ENCODE assay signal across 11 cellular contexts in the genomic region with DNA sequence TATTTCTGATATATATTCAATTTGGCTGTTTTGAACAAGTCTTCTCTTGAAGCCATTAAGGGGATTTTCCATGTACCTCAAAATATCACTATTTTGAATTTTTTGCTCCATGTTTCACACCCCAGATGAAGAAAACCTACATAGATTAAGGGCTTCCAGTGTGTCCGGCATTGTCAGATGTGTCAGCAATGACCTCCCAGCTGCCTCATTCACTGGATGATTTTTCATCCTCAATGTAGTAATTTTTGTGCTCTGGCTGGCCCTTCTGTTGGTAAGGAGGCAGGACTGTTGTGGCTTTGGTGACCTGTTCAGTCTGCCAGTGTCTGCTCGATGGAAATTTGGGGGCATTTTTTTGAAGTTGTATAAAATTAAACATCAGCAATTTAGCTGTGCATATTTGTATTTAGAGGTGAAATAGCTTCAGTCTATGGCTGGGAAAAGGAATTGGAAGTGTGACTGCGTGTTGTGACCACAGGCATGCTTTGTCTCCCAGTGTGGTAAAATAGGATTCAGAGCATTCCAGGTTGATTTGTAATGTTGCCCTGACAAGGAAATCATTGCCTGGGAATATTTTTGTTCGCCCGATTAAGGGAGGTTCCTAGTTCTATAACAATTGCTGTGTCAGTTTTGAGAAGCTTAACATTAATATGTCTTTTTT.
DNase-seq lines count a peak whose midpoint lies in the region; ATAC-seq and TF ChIP-seq lines count a peak whose summit lies in the region.
"Had no signal": no experiment of that assay in that cellular context is flagged by ENCODE, and none has a peak within 500 bp of the region (broad histone marks: within the 10 kb centered on the region; RNA-seq: fewer than 3 reads in every experiment).

No MANE protein-coding gene starts in this region.

- peak overlapping the region; percentile 90 for H3K27ac Mint-ChIP-seq in HFFc6

- H3K4me1 Mint-ChIP-seq in HFFc6 (ENCODE audit: low read depth) = peaks cover 24% of the 10 kb centered on the region

- peak overlapping the region; percentile 71 for H3K4me3 Mint-ChIP-seq in HFFc6

- H3K4me3 ChIP-seq in fibroblast of villous mesenchyme (ENCODE audit: low read depth, low read length) = no peak overlapping the region

- no peak for TF ChIP-seq CTCF in HFFc6 (IDR thresholded peaks at IDR 0.05)
- no peak for TF ChIP-seq CTCF in fibroblast of villous mesenchyme (IDR thresholded peaks at IDR 0.05; ENCODE audit: insufficient read depth, low read depth, low read length)

- H3K36me3 Mint-ChIP-seq in HFFc6 (ENCODE audit: low read depth) = peaks cover 18% of the 10 kb centered on the region

- H3K9me3 Mint-ChIP-seq in HFFc6 = peaks cover 4% of the 10 kb centered on the region; the same call in 1 of the 2 replicates

- DNase-seq in HFFc6 (peak; percentile 94), amniotic stem cell (lab: John Stamatoyannopoulos, UW) (peak; percentile 65), fibroblast of villous mesenchyme (ENCODE audit: low read depth) (peak; percentile 91), stromal cell of bone marrow (ENCODE audit: low read depth) (peak; percentile 91), cerebellar cortex (ENCODE audit: low spot score) (no peak), NCI-H82 treated with DMSO at 0.1 percent for 48 hours (lab: John Stamatoyannopoulos, UW; ENCODE audit: unreplicated experiment) (no peak)
- no peak for DNase-seq in activated CD8-positive, alpha-beta memory T cell treated with anti-CD3 and anti-CD28 coated beads for 24 hours
- DNase-seq: activated T-cell treated with anti-CD3 and anti-CD28 coated beads, Interleukin-2, amount 50 U/mL, for 1 hour; GDM1; NCI-H524 treated with DMSO at 0.1 percent for 48 hours had no signal

- no peak for ATAC-seq in GM19452 (IDR thresholded peaks at IDR 0.05; ENCODE audit: unreplicated experiment)

- no peaks in the 10 kb centered on the region; the same call in none of the 2 replicates for H3K27me3 Mint-ChIP-seq in HFFc6 (ENCODE audit: insufficient read depth)

Comparison
In these comparisons a context has a peak if more than half of its experiments do, and no peak if none do; other contexts are left out.
1. DNase-seq: peak in HFFc6 (single experiment), amniotic stem cell (single experiment), fibroblast of villous mesenchyme (single experiment) and stromal cell of bone marrow (single experiment); none in activated CD8-positive, alpha-beta memory T cell treated with anti-CD3 and anti-CD28 coated beads for 24 hours (single experiment), cerebellar cortex (single experiment) and NCI-H82 treated with DMSO at 0.1 percent for 48 hours (single experiment).